In genomic region chr13:44331446-44331845, GRCh38 we compare ENCODE assay signal across 12 cellular contexts. TPM values are rescaled to one million over a fixed set of nuclear protein-coding genes. Genes with fewer than 3 reads are reported as not detected.
DNase-seq lines count a peak whose midpoint lies in the region; ATAC-seq, FAIRE-seq and TF ChIP-seq lines count a peak whose summit lies in the region.
"Had no signal": no experiment of that assay in that cellular context is flagged by ENCODE, and none has a peak within 500 bp of the region (broad histone marks: within the 10 kb centered on the region; RNA-seq: fewer than 3 reads in every experiment).

No MANE protein-coding gene starts in this region.

- TF ChIP-seq CTCF in coronary artery (IDR thresholded peaks at IDR 0.05) (no peak), omental fat pad (IDR thresholded peaks at IDR 0.05) (no peak)

- H3K27ac ChIP-seq in coronary artery = peak overlapping the region; percentile 70 to 76
- H3K27ac ChIP-seq: C4-2B had no signal

- ATAC-seq in omental fat pad (ENCODE audit: low FRiP score) (peak; percentile 73), HG03175 (IDR thresholded peaks at IDR 0.05; ENCODE audit: unreplicated experiment) (no peak), HG02678 (IDR thresholded peaks at IDR 0.05; ENCODE audit: unreplicated experiment) (no peak)

- TF ChIP-seq POLR2A in H54 (IDR thresholded peaks at IDR 0.05; ENCODE audit: low read depth, low read length) = no peak

- H3K4me3 ChIP-seq in coronary artery = no peak overlapping the region

- FAIRE-seq in H54 (lab: Jason Lieb, UNC) = no peak
- FAIRE-seq: GM18507 had no signal

- DNase-seq in stimulated activated CD4-positive, alpha-beta T cell treated with anti-CD3 and anti-CD28 coated beads, Interleukin-1b, Interleukin-23, amount 100 ng/mL, for 48 hours = peak; percentile 46
- no peak for DNase-seq in stimulated activated CD4-positive, alpha-beta T cell treated with anti-CD3 and anti-CD28 coated beads, Interleukin-2, amount 100 ng/mL, for 24 hours
- DNase-seq in coronary artery (ENCODE audit: low spot score) = no peak
- no peak for DNase-seq in omental fat pad (ENCODE audit: low spot score)
- no peak for DNase-seq in NCI-H146 treated with DMSO at 0.1 percent for 48 hours (lab: John Stamatoyannopoulos, UW; ENCODE audit: unreplicated experiment)
- DNase-seq in H54 (ENCODE audit: insufficient read length, low spot score) = no peak
- DNase-seq: KG1, naive B cell had no signal

RNA-seq across cellular contexts. Expression of gene SERP2, which starts 42.2 kb away (rescaled TPM):
- 1 to 10 TPM; 2.0 to 4.9 (median 3.9) TPM for total RNA-seq in omental fat pad
